ENCODE assay signal across 24 cellular contexts in the genomic region with DNA sequence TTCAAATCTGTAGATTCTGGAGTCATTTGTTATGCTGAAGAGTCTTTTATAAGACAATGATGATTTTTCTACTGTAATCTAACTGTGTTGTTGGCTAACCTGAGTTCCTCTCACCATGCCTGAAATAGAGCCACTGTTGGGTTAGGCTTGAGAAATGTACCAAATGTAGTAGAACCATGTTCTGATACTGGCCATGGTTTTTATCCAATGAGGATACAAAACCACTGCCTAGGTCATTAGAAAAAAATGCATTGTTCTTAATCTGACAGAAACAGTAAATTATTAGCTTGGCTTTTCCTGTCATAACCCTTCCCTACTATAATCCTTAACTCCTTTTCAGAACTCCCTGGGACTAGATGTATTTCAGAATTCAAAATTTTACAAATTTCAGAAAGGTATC.
"Had no signal": no experiment of that assay in that cellular context is flagged by ENCODE, and none has a peak within 500 bp of the region (broad histone marks: within the 10 kb centered on the region; RNA-seq: fewer than 3 reads in every experiment).

No MANE protein-coding gene starts in this region.

- H3K4me3 Mint-ChIP-seq: activated B cell treated with CpG ODN at 0.5 μM for 24 hours; activated naive CD4-positive, alpha-beta T cell treated with anti-CD3 and anti-CD28 coated beads, Interleukin-2, amount 10 ng/mL, durations not matched to agents 7 days and 5 days; activated T-cell treated with anti-CD3 and anti-CD28 coated beads, Interleukin-2, amount 50 U/mL, for 4 hours; stimulated activated naive CD8-positive, alpha-beta T cell treated with anti-CD3 and anti-CD28 coated beads, Interleukin-15, Interleukin-2, amounts not matched to agents 100 ng/mL and 50 ng/mL, for 24 hours; T-cell had no signal

- FAIRE-seq: endometrium, islet of Langerhans had no signal

- H3K4me1 ChIP-seq: ascending aorta, breast epithelium, esophagus muscularis mucosa, left lung, right atrium auricular region, uterus had no signal

- H3K27me3 ChIP-seq: ascending aorta, breast epithelium, esophagus muscularis mucosa, left lung, right atrium auricular region, tibial nerve, uterus had no signal

- H3K27me3 Mint-ChIP-seq: activated B cell treated with CpG ODN at 0.5 μM for 24 hours; stimulated activated naive CD8-positive, alpha-beta T cell treated with anti-CD3 and anti-CD28 coated beads, Interleukin-15, Interleukin-2, amounts not matched to agents 100 ng/mL and 50 ng/mL, for 24 hours had no signal

- H3K27ac Mint-ChIP-seq: activated B cell treated with CpG ODN at 0.5 μM for 24 hours; activated naive CD4-positive, alpha-beta T cell treated with anti-CD3 and anti-CD28 coated beads, Interleukin-2, amount 10 ng/mL, durations not matched to agents 7 days and 5 days; stimulated activated naive CD8-positive, alpha-beta T cell treated with anti-CD3 and anti-CD28 coated beads, Interleukin-15, Interleukin-2, amounts not matched to agents 100 ng/mL and 50 ng/mL, for 24 hours; T-cell had no signal

- DNase-seq: activated B cell treated with CpG ODN at 0.5 μM for 24 hours; activated CD4-positive, alpha-beta T cell treated with anti-CD3 and anti-CD28 coated beads for 4 hours; activated CD8-positive, alpha-beta memory T cell treated with anti-CD3 and anti-CD28 coated beads, Interleukin-2, amount 50 U/mL, for 4 hours; activated effector memory CD4-positive, alpha-beta T cell treated with Interleukin-2 at 50 U/mL for 16 hours; activated naive CD4-positive, alpha-beta T cell treated with anti-CD3 and anti-CD28 coated beads, Interleukin-2, amount 10 ng/mL, durations not matched to agents 7 days and 5 days; activated T-cell treated with anti-CD3 and anti-CD28 coated beads, Interleukin-2, amount 50 U/mL, for 4 hours; cerebellar nuclear complex; cortex of kidney; hippocampal formation; left lung; midbrain; occipital lobe; stimulated activated CD4-positive, alpha-beta T cell treated with anti-CD3 and anti-CD28 coated beads, Interleukin-12 subunit alpha, Interleukin-12 subunit beta, amount 100 ng/mL, for 4 hours; stimulated activated CD4-positive, alpha-beta T cell treated with anti-CD3 and anti-CD28 coated beads, Interleukin-1b, Interleukin-23, amount 100 ng/mL, for 48 hours; T-cell; uterus had no signal

- H3K4me1 Mint-ChIP-seq: activated B cell treated with CpG ODN at 0.5 μM for 24 hours; activated naive CD4-positive, alpha-beta T cell treated with anti-CD3 and anti-CD28 coated beads, Interleukin-2, amount 10 ng/mL, durations not matched to agents 7 days and 5 days had no signal

- H3K27ac ChIP-seq: ascending aorta, breast epithelium, esophagus muscularis mucosa, left lung, right atrium auricular region, tibial nerve, uterus had no signal

- H3K9me3 ChIP-seq: ascending aorta, breast epithelium, esophagus muscularis mucosa, left lung, right atrium auricular region, tibial nerve, uterus had no signal

- H3K4me3 ChIP-seq: ascending aorta, breast epithelium, esophagus muscularis mucosa, left lung, right atrium auricular region, tibial nerve, uterus had no signal

- H3K9me3 Mint-ChIP-seq: activated B cell treated with CpG ODN at 0.5 μM for 24 hours; activated naive CD4-positive, alpha-beta T cell treated with anti-CD3 and anti-CD28 coated beads, Interleukin-2, amount 10 ng/mL, durations not matched to agents 7 days and 5 days; activated T-cell treated with anti-CD3 and anti-CD28 coated beads, Interleukin-2, amount 50 U/mL, for 4 hours; stimulated activated naive CD8-positive, alpha-beta T cell treated with anti-CD3 and anti-CD28 coated beads, Interleukin-15, Interleukin-2, amounts not matched to agents 100 ng/mL and 50 ng/mL, for 24 hours; T-cell had no signal

- H3K36me3 Mint-ChIP-seq: activated naive CD4-positive, alpha-beta T cell treated with anti-CD3 and anti-CD28 coated beads, Interleukin-2, amount 10 ng/mL, durations not matched to agents 7 days and 5 days; T-cell had no signal

- H3K36me3 ChIP-seq: ascending aorta, breast epithelium, esophagus muscularis mucosa, left lung, right atrium auricular region, tibial nerve, uterus had no signal
